ENCODE assay signal across 11 cellular contexts in the genomic region with DNA sequence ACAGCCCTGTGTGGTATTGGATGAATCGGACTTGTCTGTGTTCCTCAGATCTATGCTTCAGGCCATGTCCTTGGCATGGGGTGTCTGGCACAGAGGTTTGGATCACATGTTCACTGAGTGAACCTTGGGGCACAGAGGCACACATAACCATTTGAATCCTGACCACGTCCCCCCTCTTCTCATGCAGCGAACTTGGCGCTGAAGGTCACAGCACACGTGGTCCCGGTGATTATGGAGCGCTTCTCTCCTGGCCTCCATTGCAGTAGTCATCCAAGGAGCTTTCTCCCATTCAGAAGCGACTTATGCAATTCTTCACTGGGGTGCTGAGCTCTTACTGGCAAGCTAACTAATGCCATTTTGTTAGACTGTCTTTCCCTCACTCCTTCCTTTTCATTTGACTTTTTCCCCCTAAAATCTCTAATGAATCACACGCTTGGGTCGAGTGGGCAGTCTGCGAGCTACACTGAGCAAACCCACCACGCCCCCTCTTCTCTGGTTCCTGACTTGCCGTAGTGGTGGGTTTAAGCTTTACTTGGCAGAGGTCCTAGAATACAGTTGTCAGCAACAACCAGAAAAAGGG. TPM values are rescaled to one million over a fixed set of nuclear protein-coding genes. Genes with fewer than 3 reads are reported as not detected.
DNase-seq lines count a peak whose midpoint lies in the region; ATAC-seq and TF ChIP-seq lines count a peak whose summit lies in the region.
"Had no signal": no experiment of that assay in that cellular context is flagged by ENCODE, and none has a peak within 500 bp of the region (broad histone marks: within the 10 kb centered on the region; RNA-seq: fewer than 3 reads in every experiment).

No MANE protein-coding gene starts in this region.

- no peak for ATAC-seq in activated CD8-positive, alpha-beta T cell treated with anti-CD3 and anti-CD28 coated beads, Interleukin-2, amount 10 ng/mL, durations not matched to agents 7 days and 5 days
- no peak for ATAC-seq in activated CD8-positive, alpha-beta T cell treated with anti-CD3 and anti-CD28 coated beads for 36 hours
- ATAC-seq in WTC11 (no peak; the same call in 1 of the 2 replicates), HG03521 (IDR thresholded peaks at IDR 0.05; ENCODE audit: unreplicated experiment) (no peak), GM21367 (IDR thresholded peaks at IDR 0.05; ENCODE audit: unreplicated experiment) (no peak)

- WGBS in testis, 2 donors = 51 to 64% methylated on average over 13 of the region's 13 CpGs

- intact Hi-C loops in activated CD8-positive, alpha-beta T cell treated with anti-CD3 and anti-CD28 coated beads for 36 hours (cut with micrococcal nuclease) = no loop called here
- intact Hi-C loops in cardiac septum (cut with DNase I) (no loop called here), testis (cut with DNase I; ENCODE audit: low total_unique reads) (no loop called here)

- TF ChIP-seq POLR2A in testis (IDR thresholded peaks at IDR 0.05) = no peak

- H3K36me3 ChIP-seq in testis (ENCODE audit: low read depth, missing control alignments) = no peaks in the 10 kb centered on the region

- H3K4me3 Mint-ChIP-seq in activated CD8-positive, alpha-beta T cell treated with anti-CD3 and anti-CD28 coated beads, Interleukin-2, amount 10 ng/mL, durations not matched to agents 7 days and 5 days = no peak overlapping the region
- H3K4me3 Mint-ChIP-seq in activated CD8-positive, alpha-beta T cell treated with anti-CD3 and anti-CD28 coated beads for 36 hours = no peak overlapping the region
- H3K4me3 Mint-ChIP-seq in WTC11 = peak overlapping the region; percentile 34; the same call in 1 of the 2 replicates
- H3K4me3 Mint-ChIP-seq: CD4-positive, alpha-beta memory T cell had no signal

- CTCF ChIA-PET in activated CD8-positive, alpha-beta T cell treated with anti-CD3 and anti-CD28 coated beads, Interleukin-2, amount 10 ng/mL, durations not matched to agents 7 days and 5 days (lab: Charles Lee) = no interaction called here
- CTCF ChIA-PET in activated CD8-positive, alpha-beta T cell treated with anti-CD3 and anti-CD28 coated beads for 36 hours (lab: Charles Lee) = no interaction called here
- CTCF ChIA-PET in WTC11 (lab: Charles Lee) = interaction anchor here (0.8 to 1.5 kb wide), 5 partner anchors 18 to 343 kb away, joined by 3 to 4 read pairs (median 3); no protein-coding TSS in a partner anchor

- H3K9me3 Mint-ChIP-seq in activated CD8-positive, alpha-beta T cell treated with anti-CD3 and anti-CD28 coated beads, Interleukin-2, amount 10 ng/mL, durations not matched to agents 7 days and 5 days (ENCODE audit: insufficient read depth) = peaks cover 8% of the 10 kb centered on the region
- peaks cover 10% of the 10 kb centered on the region for H3K9me3 Mint-ChIP-seq in activated CD8-positive, alpha-beta T cell treated with anti-CD3 and anti-CD28 coated beads for 36 hours
- H3K9me3 Mint-ChIP-seq in WTC11 = no peaks in the 10 kb centered on the region

- H3K27me3 Mint-ChIP-seq in activated CD8-positive, alpha-beta T cell treated with anti-CD3 and anti-CD28 coated beads, Interleukin-2, amount 10 ng/mL, durations not matched to agents 7 days and 5 days (ENCODE audit: low read depth) = peaks cover 4% of the 10 kb centered on the region
- peaks cover 9% of the 10 kb centered on the region for H3K27me3 Mint-ChIP-seq in activated CD8-positive, alpha-beta T cell treated with anti-CD3 and anti-CD28 coated beads for 36 hours
- H3K27me3 Mint-ChIP-seq in WTC11 (ENCODE audit: low read depth) = peaks cover 3% of the 10 kb centered on the region

- H3K9me3 ChIP-seq in testis = no peaks in the 10 kb centered on the region

- H3K36me3 Mint-ChIP-seq in activated CD8-positive, alpha-beta T cell treated with anti-CD3 and anti-CD28 coated beads, Interleukin-2, amount 10 ng/mL, durations not matched to agents 7 days and 5 days (ENCODE audit: low read depth) = no peaks in the 10 kb centered on the region
- H3K36me3 Mint-ChIP-seq in activated CD8-positive, alpha-beta T cell treated with anti-CD3 and anti-CD28 coated beads for 36 hours (ENCODE audit: low read depth) = no peaks in the 10 kb centered on the region
- no peaks in the 10 kb centered on the region for H3K36me3 Mint-ChIP-seq in WTC11
- H3K36me3 Mint-ChIP-seq: CD4-positive, alpha-beta memory T cell had no signal

- no peak overlapping the region for H3K27ac ChIP-seq in testis
- H3K27ac ChIP-seq: epithelial cell of prostate had no signal

- no peaks in the 10 kb centered on the region for H3K4me1 Mint-ChIP-seq in activated CD8-positive, alpha-beta T cell treated with anti-CD3 and anti-CD28 coated beads, Interleukin-2, amount 10 ng/mL, durations not matched to agents 7 days and 5 days (ENCODE audit: low read depth)
- peaks cover 5% of the 10 kb centered on the region for H3K4me1 Mint-ChIP-seq in activated CD8-positive, alpha-beta T cell treated with anti-CD3 and anti-CD28 coated beads for 36 hours (ENCODE audit: low read depth)
- H3K4me1 Mint-ChIP-seq in WTC11 = peaks cover 6% of the 10 kb centered on the region; the same call in 1 of the 2 replicates

- H3K27me3 ChIP-seq in testis = no peaks in the 10 kb centered on the region

- no peak overlapping the region for H3K4me3 ChIP-seq in testis

- H3K27ac Mint-ChIP-seq in activated CD8-positive, alpha-beta T cell treated with anti-CD3 and anti-CD28 coated beads, Interleukin-2, amount 10 ng/mL, durations not matched to agents 7 days and 5 days = no peak overlapping the region
- H3K27ac Mint-ChIP-seq in activated CD8-positive, alpha-beta T cell treated with anti-CD3 and anti-CD28 coated beads for 36 hours = no peak overlapping the region
- peak overlapping the region; percentile 86 for H3K27ac Mint-ChIP-seq in WTC11
- H3K27ac Mint-ChIP-seq: progenitor cell of endocrine pancreas had no signal

- no peaks in the 10 kb centered on the region for H3K4me1 ChIP-seq in testis

- TF ChIP-seq CTCF in activated CD8-positive, alpha-beta T cell treated with anti-CD3 and anti-CD28 coated beads for 36 hours (IDR thresholded peaks at IDR 0.05) = no peak
- TF ChIP-seq CTCF in WTC11 (IDR thresholded peaks at IDR 0.05) (no peak), testis (IDR thresholded peaks at IDR 0.05) (no peak)

- DNase-seq in activated CD8-positive, alpha-beta T cell treated with anti-CD3 and anti-CD28 coated beads, Interleukin-2, amount 10 ng/mL, durations not matched to agents 7 days and 5 days = peak; percentile 9
- DNase-seq in activated CD8-positive, alpha-beta T cell treated with anti-CD3 and anti-CD28 coated beads for 36 hours = no peak
- DNase-seq in WTC11 (ENCODE audit: low spot score) (no peak), cardiac septum (ENCODE audit: low spot score) (peak; percentile 33), testis (peak; percentile 10), HuH-7 (ENCODE audit: low spot score) (no peak)

- POLR2A ChIA-PET in activated CD8-positive, alpha-beta T cell treated with anti-CD3 and anti-CD28 coated beads, Interleukin-2, amount 10 ng/mL, durations not matched to agents 7 days and 5 days (lab: Charles Lee) = no interaction called here
- POLR2A ChIA-PET in activated CD8-positive, alpha-beta T cell treated with anti-CD3 and anti-CD28 coated beads for 36 hours (lab: Charles Lee) = no interaction called here
- POLR2A ChIA-PET in WTC11 (lab: Charles Lee) = no interaction called here

TF ChIP-seq in WTC11, 78 proteins besides CTCF, POLR2A, EP300 and RAD21:
- TF ChIP-seq, protein P1, sequence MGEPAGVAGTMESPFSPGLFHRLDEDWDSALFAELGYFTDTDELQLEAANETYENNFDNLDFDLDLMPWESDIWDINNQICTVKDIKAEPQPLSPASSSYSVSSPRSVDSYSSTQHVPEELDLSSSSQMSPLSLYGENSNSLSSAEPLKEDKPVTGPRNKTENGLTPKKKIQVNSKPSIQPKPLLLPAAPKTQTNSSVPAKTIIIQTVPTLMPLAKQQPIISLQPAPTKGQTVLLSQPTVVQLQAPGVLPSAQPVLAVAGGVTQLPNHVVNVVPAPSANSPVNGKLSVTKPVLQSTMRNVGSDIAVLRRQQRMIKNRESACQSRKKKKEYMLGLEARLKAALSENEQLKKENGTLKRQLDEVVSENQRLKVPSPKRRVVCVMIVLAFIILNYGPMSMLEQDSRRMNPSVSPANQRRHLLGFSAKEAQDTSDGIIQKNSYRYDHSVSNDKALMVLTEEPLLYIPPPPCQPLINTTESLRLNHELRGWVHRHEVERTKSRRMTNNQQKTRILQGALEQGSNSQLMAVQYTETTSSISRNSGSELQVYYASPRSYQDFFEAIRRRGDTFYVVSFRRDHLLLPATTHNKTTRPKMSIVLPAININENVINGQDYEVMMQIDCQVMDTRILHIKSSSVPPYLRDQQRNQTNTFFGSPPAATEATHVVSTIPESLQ (CRISPR knock-in tag; IDR thresholded peaks at IDR 0.05) = no peak
- 0 out of 2 replicates have a peak, but pooled peaks have one; percentile 12 for TF ChIP-seq USF2 (CRISPR knock-in tag; IDR thresholded peaks at IDR 0.05)

RNA-seq across cellular contexts. Expression of gene KCNG2, which starts 59.4 kb away (rescaled TPM):
- total RNA-seq in activated CD8-positive, alpha-beta T cell treated with anti-CD3 and anti-CD28 coated beads, Interleukin-2, amount 10 ng/mL, durations not matched to agents 7 days and 5 days = not detected
- not detected for total RNA-seq in activated CD8-positive, alpha-beta T cell treated with anti-CD3 and anti-CD28 coated beads for 36 hours
- 0.34 to 0.62 TPM (median 0.50 TPM) in 3 replicates for total RNA-seq in WTC11 (2021)
- total RNA-seq in cardiac septum = 0.32 TPM
- total RNA-seq in testis = 1 to 10 TPM; 7.2 to 7.6 TPM
- polyA plus RNA-seq in testis (ENCODE audit: insufficient read depth, low read depth, low replicate concordance) = 0.50 TPM
- total RNA-seq: CD4-positive, alpha-beta memory T cell; progenitor cell of endocrine pancreas had no signal
- polyA plus RNA-seq: CD4-positive, alpha-beta memory T cell had no signal

Comparison
In these comparisons a context has a peak if more than half of its experiments do, and no peak if none do; other contexts are left out.
1. DNase-seq: peak in activated CD8-positive, alpha-beta T cell treated with anti-CD3 and anti-CD28 coated beads, Interleukin-2, amount 10 ng/mL, durations not matched to agents 7 days and 5 days (single experiment), cardiac septum (single experiment) and testis (single experiment); none in activated CD8-positive, alpha-beta T cell treated with anti-CD3 and anti-CD28 coated beads for 36 hours (single experiment), WTC11 (single experiment) and HuH-7 (single experiment).